In the genomic region with DNA sequence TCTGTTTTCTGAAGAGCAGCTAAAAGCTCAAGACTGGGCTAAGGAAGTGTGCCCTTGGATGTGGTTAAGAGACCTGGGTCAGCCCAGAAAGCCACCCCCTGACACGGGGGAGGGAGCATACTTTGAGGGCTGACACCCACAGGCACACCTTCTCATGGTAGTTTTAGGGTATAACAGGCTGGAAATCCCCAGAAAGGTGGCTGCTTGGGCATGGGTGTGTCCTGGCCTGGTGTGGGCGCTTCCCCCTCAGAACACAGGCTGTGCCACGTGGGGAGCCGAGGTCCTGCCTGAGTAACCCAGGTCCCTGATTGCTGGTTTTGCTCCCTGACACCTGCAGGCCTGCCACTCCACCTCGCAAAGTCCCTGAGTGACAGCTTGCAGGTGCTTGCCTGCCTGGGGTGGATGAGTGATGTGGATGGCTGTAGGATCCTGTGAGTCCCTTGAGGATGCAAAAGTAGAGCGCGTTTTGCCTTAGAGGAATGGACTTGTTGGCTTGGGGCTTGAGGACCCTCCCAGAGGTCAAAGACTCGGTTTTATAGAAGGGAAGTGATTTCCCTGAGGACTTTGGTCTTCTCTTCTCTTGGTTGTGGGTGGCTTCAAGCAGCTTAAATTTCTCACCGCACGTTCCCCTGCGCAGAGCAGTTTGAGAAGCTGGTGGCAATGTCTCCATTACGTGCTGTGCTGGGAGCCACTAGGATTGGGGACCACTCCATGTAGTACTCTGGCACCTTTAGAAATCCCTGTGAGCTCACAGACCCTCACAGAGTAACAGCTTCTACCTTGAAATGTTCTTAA, we compare ENCODE assay signal across 8 cellular contexts.
DNase-seq lines count a peak whose midpoint lies in the region; ATAC-seq and TF ChIP-seq lines count a peak whose summit lies in the region.

No MANE protein-coding gene starts in this region.

- in situ Hi-C loops in transverse colon (cut with MboI; ENCODE audit: low pct_ligation_motif_present in 1 of 4, low pct_unique_long_range_greater_than_20kb in 1 of 4, low sequenced_read_pairs in 3 of 4): no loop called here

- no peak for TF ChIP-seq CTCF in transverse colon (IDR thresholded peaks at IDR 0.05)

- peak overlapping the region; percentile 39 to 71 (median 60) for H3K27ac ChIP-seq in transverse colon

- H3K4me1 ChIP-seq in transverse colon: peaks cover 7 to 46% (median 23%) of the 10 kb centered on the region in 4 donors

- peak; percentile 46 for ATAC-seq in GM18873 (IDR thresholded peaks at IDR 0.05; ENCODE audit: low FRiP score, unreplicated experiment)
- ATAC-seq in HG03066 (IDR thresholded peaks at IDR 0.05; ENCODE audit: low read depth, unreplicated experiment): peak; percentile 64
- no peak for ATAC-seq in left ventricle myocardium superior

- no peak overlapping the region for H3K4me3 ChIP-seq in transverse colon

- peak; percentile 14 to 16 for DNase-seq in activated CD4-positive, alpha-beta T cell treated with anti-CD3 and anti-CD28 coated beads, Interleukin-2, amount 50 U/mL, for 48 hours
- peak; percentile 45 for DNase-seq in kidney tubule cell (ENCODE audit: low spot score)
- no peak for DNase-seq in transverse colon
- no peak for DNase-seq in left ventricle myocardium superior
- DNase-seq in SKM-1 (lab: John Stamatoyannopoulos, UW; ENCODE audit: unreplicated experiment): no peak
- no peak for DNase-seq in GF-D8 (lab: John Stamatoyannopoulos, UW)

- peaks cover 0 to 58% (median 20%) of the 10 kb centered on the region in 4 donors for H3K36me3 ChIP-seq in transverse colon

- TF ChIP-seq POLR2A in transverse colon (IDR thresholded peaks at IDR 0.05): no peak

- intact Hi-C loops in transverse colon (cut with DNase I; ENCODE audit: low total_unique reads): no loop called here
- intact Hi-C loops in left ventricle myocardium superior (cut with micrococcal nuclease): no loop called here

- WGBS in transverse colon (ENCODE audit: low coverage in 1 of 2), 2 donors: 57% methylated on average over 12 of the region's 12 CpGs; no CpG with 5 or more reads in 1 of the 2 donors

- no peaks in the 10 kb centered on the region for H3K27me3 ChIP-seq in transverse colon

- no peaks in the 10 kb centered on the region for H3K9me3 ChIP-seq in transverse colon

- no peak for TF ChIP-seq EP300 in transverse colon (IDR thresholded peaks at IDR 0.05; ENCODE audit: low read depth)

Comparison
In these comparisons a context has a peak if more than half of its experiments do, and no peak if none do; other contexts are left out.
1. DNase-seq: peak in activated CD4-positive, alpha-beta T cell treated with anti-CD3 and anti-CD28 coated beads, Interleukin-2, amount 50 U/mL, for 48 hours (2 of 2) and kidney tubule cell (single experiment); none in transverse colon (single experiment), left ventricle myocardium superior (single experiment), SKM-1 (single experiment) and GF-D8 (single experiment).